In the genomic region with DNA sequence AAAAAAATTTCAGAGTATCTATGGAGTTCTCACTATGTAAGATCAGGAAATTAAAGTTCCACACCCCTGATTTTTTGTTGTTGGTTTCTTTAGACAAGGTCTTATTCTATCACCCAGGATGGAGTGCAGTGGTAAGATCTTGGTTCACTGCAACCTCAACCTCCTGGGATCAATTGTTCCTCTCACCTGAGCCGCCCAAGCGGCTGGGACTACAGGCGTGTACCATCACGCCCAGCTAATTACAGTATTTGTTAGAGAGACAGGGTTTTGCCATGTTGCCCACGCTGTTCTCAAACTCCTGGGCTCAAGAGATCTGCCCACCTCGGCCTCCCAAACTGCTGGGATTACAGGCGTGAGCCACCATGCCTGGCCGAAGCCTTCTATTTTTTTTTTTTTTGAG, we compare ENCODE assay signal across 19 cellular contexts.
"Had no signal": no experiment of that assay in that cellular context is flagged by ENCODE, and none has a peak within 500 bp of the region (broad histone marks: within the 10 kb centered on the region; RNA-seq: fewer than 3 reads in every experiment).

No MANE protein-coding gene starts in this region.

- ATAC-seq: activated CD4-positive, CD25-positive, alpha-beta regulatory T cell treated with anti-CD3 and anti-CD28 coated beads, Interleukin-2, amount 50 U/mL, for 24 hours; lower lobe of right lung; right lobe of liver had no signal

- H3K4me3 ChIP-seq: coronary artery, lower lobe of right lung, right lobe of liver, smooth muscle cell, transverse colon had no signal

- DNase-seq: activated CD4-positive, alpha-beta T cell treated with anti-CD3 and anti-CD28 coated beads, Interleukin-2, amount 50 U/mL, for 1 hour; activated CD8-positive, alpha-beta memory T cell treated with anti-CD3 and anti-CD28 coated beads for 24 hours; activated gamma-delta T cell treated with Interleukin-2 at 50 U/mL for 16 hours; amniotic stem cell; central memory CD4-positive, alpha-beta T cell; foreskin melanocyte; head of caudate nucleus; immature natural killer cell; lower lobe of right lung; stimulated activated CD4-positive, alpha-beta T cell treated with anti-CD3 and anti-CD28 coated beads, Interleukin-4, amount 100 ng/mL, for 4 hours; stimulated activated CD8-positive, alpha-beta memory T cell treated with anti-CD3 and anti-CD28 coated beads, Interleukin-4, amount 100 ng/mL, for 48 hours; stimulated activated naive CD4-positive, alpha-beta T cell treated with Interleukin-2 at 50 U/mL for 16 hours; substantia nigra; T-helper 9 cell; transverse colon had no signal
